In genomic region chr3:136142592-136142991, GRCh38 we compare ENCODE assay signal across 1 cellular context.
TF ChIP-seq lines count a peak whose summit lies in the region.

No MANE protein-coding gene starts in this region.

TF ChIP-seq in HEK293, 187 proteins besides CTCF, POLR2A, EP300 and RAD21 (continued from another document):
- TF ChIP-seq, protein P1, sequence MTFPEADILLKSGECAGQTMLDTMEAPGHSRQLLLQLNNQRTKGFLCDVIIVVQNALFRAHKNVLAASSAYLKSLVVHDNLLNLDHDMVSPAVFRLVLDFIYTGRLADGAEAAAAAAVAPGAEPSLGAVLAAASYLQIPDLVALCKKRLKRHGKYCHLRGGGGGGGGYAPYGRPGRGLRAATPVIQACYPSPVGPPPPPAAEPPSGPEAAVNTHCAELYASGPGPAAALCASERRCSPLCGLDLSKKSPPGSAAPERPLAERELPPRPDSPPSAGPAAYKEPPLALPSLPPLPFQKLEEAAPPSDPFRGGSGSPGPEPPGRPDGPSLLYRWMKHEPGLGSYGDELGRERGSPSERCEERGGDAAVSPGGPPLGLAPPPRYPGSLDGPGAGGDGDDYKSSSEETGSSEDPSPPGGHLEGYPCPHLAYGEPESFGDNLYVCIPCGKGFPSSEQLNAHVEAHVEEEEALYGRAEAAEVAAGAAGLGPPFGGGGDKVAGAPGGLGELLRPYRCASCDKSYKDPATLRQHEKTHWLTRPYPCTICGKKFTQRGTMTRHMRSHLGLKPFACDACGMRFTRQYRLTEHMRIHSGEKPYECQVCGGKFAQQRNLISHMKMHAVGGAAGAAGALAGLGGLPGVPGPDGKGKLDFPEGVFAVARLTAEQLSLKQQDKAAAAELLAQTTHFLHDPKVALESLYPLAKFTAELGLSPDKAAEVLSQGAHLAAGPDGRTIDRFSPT (tag by site-specific recombination; IDR thresholded peaks at IDR 0.05), result 0 out of 2 replicates have a peak, but pooled peaks have one; percentile 25
- TF ChIP-seq, protein P2, sequence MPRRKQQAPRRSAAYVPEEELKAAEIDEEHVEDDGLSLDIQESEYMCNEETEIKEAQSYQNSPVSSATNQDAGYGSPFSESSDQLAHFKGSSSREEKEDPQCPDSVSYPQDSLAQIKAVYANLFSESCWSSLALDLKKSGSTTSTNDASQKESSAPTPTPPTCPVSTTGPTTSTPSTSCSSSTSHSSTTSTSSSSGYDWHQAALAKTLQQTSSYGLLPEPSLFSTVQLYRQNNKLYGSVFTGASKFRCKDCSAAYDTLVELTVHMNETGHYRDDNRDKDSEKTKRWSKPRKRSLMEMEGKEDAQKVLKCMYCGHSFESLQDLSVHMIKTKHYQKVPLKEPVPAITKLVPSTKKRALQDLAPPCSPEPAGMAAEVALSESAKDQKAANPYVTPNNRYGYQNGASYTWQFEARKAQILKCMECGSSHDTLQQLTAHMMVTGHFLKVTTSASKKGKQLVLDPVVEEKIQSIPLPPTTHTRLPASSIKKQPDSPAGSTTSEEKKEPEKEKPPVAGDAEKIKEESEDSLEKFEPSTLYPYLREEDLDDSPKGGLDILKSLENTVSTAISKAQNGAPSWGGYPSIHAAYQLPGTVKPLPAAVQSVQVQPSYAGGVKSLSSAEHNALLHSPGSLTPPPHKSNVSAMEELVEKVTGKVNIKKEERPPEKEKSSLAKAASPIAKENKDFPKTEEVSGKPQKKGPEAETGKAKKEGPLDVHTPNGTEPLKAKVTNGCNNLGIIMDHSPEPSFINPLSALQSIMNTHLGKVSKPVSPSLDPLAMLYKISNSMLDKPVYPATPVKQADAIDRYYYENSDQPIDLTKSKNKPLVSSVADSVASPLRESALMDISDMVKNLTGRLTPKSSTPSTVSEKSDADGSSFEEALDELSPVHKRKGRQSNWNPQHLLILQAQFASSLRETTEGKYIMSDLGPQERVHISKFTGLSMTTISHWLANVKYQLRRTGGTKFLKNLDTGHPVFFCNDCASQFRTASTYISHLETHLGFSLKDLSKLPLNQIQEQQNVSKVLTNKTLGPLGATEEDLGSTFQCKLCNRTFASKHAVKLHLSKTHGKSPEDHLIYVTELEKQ (tag by site-specific recombination; IDR thresholded peaks at IDR 0.05; ENCODE audit: borderline replicate concordance), result peak; percentile 30; the same call in 1 of the 2 replicates
- peak; percentile 32; the same call in 1 of the 2 replicates for TF ChIP-seq ZNF600 (tag by site-specific recombination; IDR thresholded peaks at IDR 0.05)
